28 cellular contexts compared by ENCODE assay signal in the genomic region with DNA sequence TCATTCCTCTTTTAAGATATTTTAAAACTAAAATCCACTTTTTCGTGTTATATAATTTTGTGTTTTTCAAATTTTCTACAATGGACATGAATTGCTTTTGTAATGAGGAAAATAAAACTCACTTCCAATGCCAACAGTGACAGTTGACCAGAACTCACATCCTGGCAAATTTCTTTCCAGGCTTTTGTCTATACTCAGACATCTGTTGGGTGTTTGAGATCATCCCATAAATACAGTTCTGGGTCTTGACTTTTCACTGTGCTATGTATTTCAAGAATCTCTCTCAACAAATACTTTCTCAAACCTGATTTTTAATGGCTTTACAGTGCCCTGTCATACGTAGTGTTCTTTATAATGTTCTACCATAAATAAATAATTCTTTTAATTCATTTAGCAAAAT.
"Had no signal": no experiment of that assay in that cellular context is flagged by ENCODE, and none has a peak within 500 bp of the region (broad histone marks: within the 10 kb centered on the region; RNA-seq: fewer than 3 reads in every experiment).

No MANE protein-coding gene starts in this region.

- H3K27ac ChIP-seq: hepatocyte, right lobe of liver, skin epidermis, upper lobe of left lung, vagina had no signal

- H3K4me1 Mint-ChIP-seq: activated CD4-positive, alpha-beta memory T cell treated with anti-CD3 and anti-CD28 coated beads, Interleukin-2, amount 10 ng/mL, durations not matched to agents 7 days and 5 days; activated naive CD4-positive, alpha-beta T cell treated with anti-CD3 and anti-CD28 coated beads, Interleukin-2, amount 50 U/mL, for 24 hours; memory B cell; T-helper 17 cell had no signal

- H3K79me2 ChIP-seq: hepatocyte had no signal

- H3K36me3 ChIP-seq: gastroesophageal sphincter, right lobe of liver, thyroid gland, upper lobe of left lung, vagina had no signal

- H2AFZ ChIP-seq: hepatocyte had no signal

- H3K4me3 Mint-ChIP-seq: activated CD4-positive, alpha-beta memory T cell treated with anti-CD3 and anti-CD28 coated beads, Interleukin-2, amount 10 ng/mL, durations not matched to agents 7 days and 5 days; activated CD4-positive, alpha-beta T cell treated with anti-CD3 and anti-CD28 coated beads, Interleukin-2, amount 10 ng/mL, durations not matched to agents 24 days and 14 days; activated naive CD4-positive, alpha-beta T cell treated with anti-CD3 and anti-CD28 coated beads, Interleukin-2, amount 50 U/mL, for 24 hours; activated naive CD8-positive, alpha-beta T cell treated with anti-CD3 and anti-CD28 coated beads, Interleukin-2, amount 50 U/mL, for 24 hours; activated T-cell treated with anti-CD3 and anti-CD28 coated beads, Interleukin-2, amount 50 U/mL, for 4 hours; activated T-helper 17 cell treated with anti-CD3 and anti-CD28 coated beads, Interleukin-2, amount 50 U/mL, for 72 hours; memory B cell; naive thymus-derived CD8-positive, alpha-beta T cell; stimulated activated effector memory CD8-positive, alpha-beta T cell treated with anti-CD3 and anti-CD28 coated beads, Interleukin-12 subunit alpha, Interleukin-12 subunit beta, amount 100 ng/mL, for 72 hours; stimulated activated naive CD8-positive, alpha-beta T cell treated with anti-CD3 and anti-CD28 coated beads, Interleukin-15, Interleukin-2, amounts not matched to agents 100 ng/mL and 50 ng/mL, for 24 hours; T-helper 17 cell had no signal

- H3K4me3 ChIP-seq: gastroesophageal sphincter, hepatocyte, right lobe of liver, skin epidermis, thyroid gland, upper lobe of left lung, vagina had no signal

- DNase-seq: activated CD4-positive, alpha-beta memory T cell treated with anti-CD3 and anti-CD28 coated beads, Interleukin-2, amount 10 ng/mL, durations not matched to agents 7 days and 5 days; activated CD4-positive, alpha-beta T cell treated with anti-CD3 and anti-CD28 coated beads, Interleukin-2, amount 10 ng/mL, durations not matched to agents 24 days and 14 days; activated CD4-positive, CD25-positive, alpha-beta regulatory T cell treated with anti-CD3 and anti-CD28 coated beads, Interleukin-2, amount 50 U/mL, for 72 hours; activated CD8-positive, alpha-beta memory T cell treated with anti-CD3 and anti-CD28 coated beads, Interleukin-2, amount 50 U/mL, for 48 hours; activated naive CD8-positive, alpha-beta T cell treated with anti-CD3 and anti-CD28 coated beads, Interleukin-2, amount 50 U/mL, for 24 hours; activated T-cell treated with anti-CD3 and anti-CD28 coated beads, Interleukin-2, amount 50 U/mL, for 4 hours; dermis blood vessel endothelial cell; effector memory CD4-positive, alpha-beta T cell; kidney; left colon; midbrain; naive thymus-derived CD8-positive, alpha-beta T cell; right lobe of liver; stimulated activated CD4-positive, alpha-beta T cell treated with anti-CD3 and anti-CD28 coated beads, Interleukin-12 subunit alpha, Interleukin-12 subunit beta, amount 100 ng/mL, for 4 hours; stimulated activated CD4-positive, alpha-beta T cell treated with anti-CD3 and anti-CD28 coated beads, Interleukin-4, amount 100 ng/mL, for 1 hour; T-helper 17 cell; T1000; thyroid gland; upper lobe of left lung had no signal

- H3K36me3 Mint-ChIP-seq: activated naive CD4-positive, alpha-beta T cell treated with anti-CD3 and anti-CD28 coated beads, Interleukin-2, amount 50 U/mL, for 24 hours; memory B cell; naive thymus-derived CD8-positive, alpha-beta T cell; stimulated activated effector memory CD8-positive, alpha-beta T cell treated with anti-CD3 and anti-CD28 coated beads, Interleukin-12 subunit alpha, Interleukin-12 subunit beta, amount 100 ng/mL, for 72 hours had no signal

- H3K9me3 ChIP-seq: gastroesophageal sphincter, right lobe of liver, thyroid gland, upper lobe of left lung, vagina had no signal

- H3K4me2 ChIP-seq: hepatocyte had no signal

- H3K27me3 ChIP-seq: gastroesophageal sphincter, hepatocyte, right lobe of liver, thyroid gland, upper lobe of left lung, vagina had no signal

- H3K27ac Mint-ChIP-seq: activated CD4-positive, alpha-beta memory T cell treated with anti-CD3 and anti-CD28 coated beads, Interleukin-2, amount 10 ng/mL, durations not matched to agents 7 days and 5 days; activated CD4-positive, alpha-beta T cell treated with anti-CD3 and anti-CD28 coated beads, Interleukin-2, amount 10 ng/mL, durations not matched to agents 24 days and 14 days; activated naive CD4-positive, alpha-beta T cell treated with anti-CD3 and anti-CD28 coated beads, Interleukin-2, amount 50 U/mL, for 24 hours; activated naive CD8-positive, alpha-beta T cell treated with anti-CD3 and anti-CD28 coated beads, Interleukin-2, amount 50 U/mL, for 24 hours; activated T-helper 17 cell treated with anti-CD3 and anti-CD28 coated beads, Interleukin-2, amount 50 U/mL, for 72 hours; memory B cell; naive thymus-derived CD8-positive, alpha-beta T cell; stimulated activated effector memory CD8-positive, alpha-beta T cell treated with anti-CD3 and anti-CD28 coated beads, Interleukin-12 subunit alpha, Interleukin-12 subunit beta, amount 100 ng/mL, for 72 hours; stimulated activated naive CD8-positive, alpha-beta T cell treated with anti-CD3 and anti-CD28 coated beads, Interleukin-15, Interleukin-2, amounts not matched to agents 100 ng/mL and 50 ng/mL, for 24 hours; T-helper 17 cell had no signal

- H3K9me3 Mint-ChIP-seq: activated CD4-positive, alpha-beta memory T cell treated with anti-CD3 and anti-CD28 coated beads, Interleukin-2, amount 10 ng/mL, durations not matched to agents 7 days and 5 days; activated CD4-positive, alpha-beta T cell treated with anti-CD3 and anti-CD28 coated beads, Interleukin-2, amount 10 ng/mL, durations not matched to agents 24 days and 14 days; activated naive CD4-positive, alpha-beta T cell treated with anti-CD3 and anti-CD28 coated beads, Interleukin-2, amount 50 U/mL, for 24 hours; activated naive CD8-positive, alpha-beta T cell treated with anti-CD3 and anti-CD28 coated beads, Interleukin-2, amount 50 U/mL, for 24 hours; activated T-cell treated with anti-CD3 and anti-CD28 coated beads, Interleukin-2, amount 50 U/mL, for 4 hours; activated T-helper 17 cell treated with anti-CD3 and anti-CD28 coated beads, Interleukin-2, amount 50 U/mL, for 72 hours; memory B cell; naive thymus-derived CD8-positive, alpha-beta T cell; stimulated activated effector memory CD8-positive, alpha-beta T cell treated with anti-CD3 and anti-CD28 coated beads, Interleukin-12 subunit alpha, Interleukin-12 subunit beta, amount 100 ng/mL, for 72 hours; stimulated activated naive CD8-positive, alpha-beta T cell treated with anti-CD3 and anti-CD28 coated beads, Interleukin-15, Interleukin-2, amounts not matched to agents 100 ng/mL and 50 ng/mL, for 24 hours had no signal
